In the genomic region with DNA sequence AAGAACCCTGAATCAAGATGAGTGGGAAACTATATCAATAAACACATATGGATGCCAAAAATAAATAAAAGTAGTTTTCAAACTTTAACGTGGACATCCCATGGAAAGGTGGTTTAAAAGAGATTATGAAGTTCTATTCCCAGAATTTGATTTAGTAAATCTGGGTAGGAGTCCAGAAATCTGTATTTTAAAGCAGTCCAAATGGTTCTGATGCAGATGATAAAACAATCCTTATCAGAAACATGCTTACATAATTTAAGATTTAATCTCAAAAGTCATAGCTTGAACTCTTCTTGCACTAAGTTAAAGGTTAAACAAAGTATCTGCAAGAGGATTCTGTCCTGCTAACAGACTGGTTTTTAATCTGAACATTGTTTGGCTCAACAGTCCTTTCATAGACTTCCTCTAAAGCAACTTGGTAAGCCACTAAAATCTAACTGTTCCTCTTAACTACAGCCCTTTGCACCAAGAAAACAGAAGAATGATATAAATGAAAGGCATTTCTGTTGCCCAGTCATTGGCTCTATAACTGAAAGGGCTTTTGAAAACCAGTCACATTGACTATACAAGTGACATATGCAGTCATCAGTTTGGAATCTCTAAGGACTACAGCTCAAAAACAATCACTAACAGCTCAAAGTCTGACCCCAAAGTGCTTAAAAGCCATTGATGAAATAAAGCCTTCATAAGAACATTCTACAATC, we compare ENCODE assay signal across 8 cellular contexts. TPM values are rescaled to one million over a fixed set of nuclear protein-coding genes. Genes with fewer than 3 reads are reported as not detected.
DNase-seq lines count a peak whose midpoint lies in the region; ATAC-seq and TF ChIP-seq lines count a peak whose summit lies in the region.

No MANE protein-coding gene starts in this region.

- no peak for TF ChIP-seq CTCF in heart left ventricle (IDR thresholded peaks at IDR 0.05)

- intact Hi-C loops in heart left ventricle (cut with DNase I) = loop anchor here in 2 of 10 donors (5.0 to 10.0 kb wide), 2 partner anchors 45 to 48 kb away; no protein-coding TSS in a partner anchor

- H3K36me3 ChIP-seq in SK-N-MC (ENCODE audit: insufficient read depth, low read length) = no peaks in the 10 kb centered on the region
- peaks cover 0 to 4% (median 0%) of the 10 kb centered on the region in 9 donors for H3K36me3 ChIP-seq in heart left ventricle

- no peak for TF ChIP-seq POLR2A in heart left ventricle (IDR thresholded peaks at IDR 0.05)

- peaks cover 5 to 75% (median 51%) of the 10 kb centered on the region in 12 donors for H3K4me1 ChIP-seq in heart left ventricle

- no peak overlapping the region for H3K9ac ChIP-seq in SK-N-MC (ENCODE audit: insufficient read length)

- peak overlapping the region; percentile 68; the same call in 1 of the 2 replicates for H3K27ac ChIP-seq in SK-N-MC
- H3K27ac ChIP-seq in heart left ventricle = peak overlapping the region in 11 of 12 donors; percentile 40 to 78 (median 70)

- ATAC-seq in heart left ventricle (peak in 2 of 4 donors; percentile 45 to 71), esophagus mucosa (no peak)

- H3K9me3 ChIP-seq in SK-N-MC (ENCODE audit: low read depth, low read length) (no peaks in the 10 kb centered on the region), heart left ventricle (no peaks in the 10 kb centered on the region)

- peak overlapping the region; percentile 18; the same call in 1 of the 2 replicates for H3K4me3 ChIP-seq in SK-N-MC
- no peak overlapping the region for H3K4me3 ChIP-seq in heart left ventricle

- 0 to 4% (median 3%) methylated on average over 1 of the region's 1 CpG for WGBS in heart left ventricle, 4 donors

- H3K27me3 ChIP-seq in heart left ventricle = no peaks in the 10 kb centered on the region

- peak; percentile 84 for DNase-seq in GM04503 (ENCODE audit: low read depth)
- DNase-seq in SK-N-MC (ENCODE audit: low read depth, low spot score) = no peak
- no peak for DNase-seq in heart left ventricle
- DNase-seq in renal cortical epithelial cell (ENCODE audit: low read depth) = peak; percentile 97
- no peak for DNase-seq in T-helper 9 cell
- no peak for DNase-seq in stimulated activated CD4-positive, alpha-beta T cell treated with anti-CD3 and anti-CD28 coated beads, Interleukin-4, amount 100 ng/mL, for 24 hours
- DNase-seq in stimulated activated CD4-positive, alpha-beta T cell treated with anti-CD3 and anti-CD28 coated beads, Interleukin-2, amount 100 ng/mL, for 24 hours = no peak

RNA-seq across cellular contexts. Expression of a gene that starts 23.4 kb away (rescaled TPM):
- 1,000 to 10,000 TPM in 2 of 9 donors, 100 to 1,000 TPM in 7; 484 to 1,422 (median 877) TPM for total RNA-seq in heart left ventricle
- polyA plus RNA-seq in heart left ventricle = 100 to 1,000 TPM; 206 to 346 TPM
- total RNA-seq in renal cortical epithelial cell = 68.1 and 192 TPM in 2 replicates
- total RNA-seq in esophagus mucosa = 107 TPM

Comparison
In these comparisons a context has a peak if more than half of its experiments do, and no peak if none do; other contexts are left out.
1. DNase-seq: peak in GM04503 (single experiment) and renal cortical epithelial cell (single experiment); none in SK-N-MC (single experiment), heart left ventricle (0 of 5), T-helper 9 cell (single experiment), stimulated activated CD4-positive, alpha-beta T cell treated with anti-CD3 and anti-CD28 coated beads, Interleukin-4, amount 100 ng/mL, for 24 hours (single experiment) and stimulated activated CD4-positive, alpha-beta T cell treated with anti-CD3 and anti-CD28 coated beads, Interleukin-2, amount 100 ng/mL, for 24 hours (0 of 2).